Comparison of ENCODE assay signal across 8 cellular contexts in genomic region chr17:50152736-50153135, GRCh38. TPM values are rescaled to one million over a fixed set of nuclear protein-coding genes. Genes with fewer than 3 reads are reported as not detected.
DNase-seq lines count a peak whose midpoint lies in the region; ATAC-seq and TF ChIP-seq lines count a peak whose summit lies in the region.

No MANE protein-coding gene starts in this region.

- H3K27me3 ChIP-seq in BLaER1 treated with 17β-estradiol and CSF1 and Interleukin-3, amounts not matched to agents 10 nM and 100 nM, result no peaks in the 10 kb centered on the region
- H3K27me3 ChIP-seq in trophoblast cell (ENCODE audit: insufficient read depth, low read length), result no peaks in the 10 kb centered on the region

- no peak overlapping the region for H2AFZ ChIP-seq in OCI-LY7 (ENCODE audit: low read length)
- no peak overlapping the region for H2AFZ ChIP-seq in trophoblast cell (ENCODE audit: insufficient read depth, low read length, poor library complexity)

- peak overlapping the region; percentile 14 for H4K12ac ChIP-seq in trophoblast cell (ENCODE audit: low read depth, low read length)

- peak overlapping the region; percentile 23 for H2AK5ac ChIP-seq in trophoblast cell (ENCODE audit: low read length)

- no peak overlapping the region for H2BK120ac ChIP-seq in trophoblast cell (ENCODE audit: insufficient read depth, low read length, poor library complexity)

- H4K91ac ChIP-seq in trophoblast cell (ENCODE audit: low read depth, low read length), result peak overlapping the region; percentile 36

- no peak for TF ChIP-seq CTCF in OCI-LY7 (conservative IDR thresholded peaks at IDR 0.05; ENCODE audit: low read length)

- BruUV-seq in OCI-LY7 (replicated peaks; lab: Mats Ljungman, UMichigan), result no TSS peak

- no peak overlapping the region for H3K23ac ChIP-seq in trophoblast cell (ENCODE audit: low read length)

- no peak overlapping the region for H3K4ac ChIP-seq in trophoblast cell (ENCODE audit: low read depth, low read length)

- peak overlapping the region; percentile 7 to 97 (median 95); a peak in 18 of 22 replicates for H3K27ac ChIP-seq in BLaER1 treated with 17β-estradiol and CSF1 and Interleukin-3, amounts not matched to agents 10 nM and 100 nM
- peak overlapping the region; percentile 87 for H3K27ac ChIP-seq in OCI-LY7 (ENCODE audit: low read depth, low read length, poor library complexity, severe bottlenecking)
- H3K27ac ChIP-seq in epithelial cell of prostate, result peak overlapping the region; percentile 96
- no peak overlapping the region for H3K27ac ChIP-seq in trophoblast cell (ENCODE audit: low read depth, low read length)

- peaks cover 31% of the 10 kb centered on the region for H3K79me2 ChIP-seq in OCI-LY7 (ENCODE audit: insufficient read depth, low read depth, low read length)
- H3K79me2 ChIP-seq in trophoblast cell (ENCODE audit: control insufficient read depth, insufficient read depth, low read length, poor library complexity), result peaks cover 19% of the 10 kb centered on the region

- no peak for ATAC-seq in GM18519 (IDR thresholded peaks at IDR 0.05; ENCODE audit: low FRiP score, unreplicated experiment)
- ATAC-seq in HG03108 (IDR thresholded peaks at IDR 0.05; ENCODE audit: unreplicated experiment), result no peak

- DNase-seq in OCI-LY7 (ENCODE audit: low spot score), result no peak
- no peak for DNase-seq in epithelial cell of prostate (ENCODE audit: low read depth, low spot score)
- no peak for DNase-seq in trophoblast cell
- no peak for DNase-seq in NCI-H82 treated with DMSO at 0.1 percent for 48 hours (lab: John Stamatoyannopoulos, UW; ENCODE audit: unreplicated experiment)
- DNase-seq in inferior parietal cortex (ENCODE audit: extremely low spot score), result no peak

- H3K9me3 ChIP-seq in BLaER1 treated with 17β-estradiol and CSF1 and Interleukin-3, amounts not matched to agents 10 nM and 100 nM (replicated peaks in 1 of 11), result no peaks in the 10 kb centered on the region
- H3K9me3 ChIP-seq in OCI-LY7 (ENCODE audit: low read length) (no peaks in the 10 kb centered on the region), trophoblast cell (ENCODE audit: insufficient read depth, low read depth, low read length) (no peaks in the 10 kb centered on the region)

- H2BK5ac ChIP-seq in trophoblast cell (ENCODE audit: low read depth, low read length, poor library complexity), result no peak overlapping the region

- H4K20me1 ChIP-seq in BLaER1 treated with 17β-estradiol and CSF1 and Interleukin-3, amounts not matched to agents 10 nM and 100 nM, result peaks cover 3 to 27% (median 16%) of the 10 kb centered on the region in 11 experiments; a peak in 19 of 22 replicates
- H4K20me1 ChIP-seq in OCI-LY7 (ENCODE audit: insufficient read depth, low read length), result peaks cover 4% of the 10 kb centered on the region

- H4K8ac ChIP-seq in trophoblast cell (ENCODE audit: low read depth, low read length), result peak overlapping the region; percentile 92

- CTCF ChIA-PET in OCI-LY7 (lab: Charles Lee; ENCODE audit: unreplicated experiment), result interaction anchor here (1.6 kb wide), 1 partner anchor 17 kb away, joined by 5 read pairs; no protein-coding TSS in a partner anchor

- intact Hi-C loops in OCI-LY7 (cut with micrococcal nuclease; ENCODE audit: unreplicated experiment), result loop anchor here (10.0 kb wide), 1 partner anchor 478 kb away; the partner anchor contains the start of gene SPOP

- peak overlapping the region; percentile 59 for H2BK12ac ChIP-seq in trophoblast cell (ENCODE audit: low read length)

- H3K4me1 ChIP-seq in BLaER1 treated with 17β-estradiol and CSF1 and Interleukin-3, amounts not matched to agents 10 nM and 100 nM, result peaks cover 41 to 56% (median 45%) of the 10 kb centered on the region in 10 experiments
- H3K4me1 ChIP-seq in OCI-LY7 (ENCODE audit: insufficient read depth, low read length, poor library complexity, severe bottlenecking) (peaks cover 30% of the 10 kb centered on the region), trophoblast cell (ENCODE audit: control insufficient read depth in 1 of 2, insufficient read depth in 2 of 2, low read length in 2 of 2) (peaks cover 15 to 24% of the 10 kb centered on the region in 2 experiments)

- peak overlapping the region in 5 of 11 experiments; percentile 97 to 99 (median 99); a peak in 5 of 22 replicates for H3K9ac ChIP-seq in BLaER1 treated with 17β-estradiol and CSF1 and Interleukin-3, amounts not matched to agents 10 nM and 100 nM
- no peak overlapping the region for H3K9ac ChIP-seq in trophoblast cell (ENCODE audit: low read length)

- peaks cover 23% of the 10 kb centered on the region for H3K79me1 ChIP-seq in trophoblast cell (ENCODE audit: low read length)

- H3K4me2 ChIP-seq in BLaER1 treated with 17β-estradiol and CSF1 and Interleukin-3, amounts not matched to agents 10 nM and 100 nM, result peak overlapping the region; percentile 81 to 98 (median 96)
- H3K4me2 ChIP-seq in OCI-LY7 (ENCODE audit: low read length) (peak overlapping the region; percentile 98), trophoblast cell (ENCODE audit: low read length) (no peak overlapping the region)

- H3K18ac ChIP-seq in trophoblast cell (ENCODE audit: low read length), result no peak overlapping the region

- no CpG with 5 or more reads among the region's 7 CpGs for WGBS in trophoblast cell (ENCODE audit: extremely low coverage, insufficient coverage, insufficient read length)

- POLR2A ChIA-PET in OCI-LY7 (lab: Charles Lee), result interaction anchor here (2.5 kb wide), 1 partner anchor 9 kb away, joined by 20 read pairs; no protein-coding TSS in a partner anchor

- H3K4me3 ChIP-seq in BLaER1 treated with 17β-estradiol and CSF1 and Interleukin-3, amounts not matched to agents 10 nM and 100 nM, result peak overlapping the region in 4 of 10 experiments; percentile 96 to 100 (median 99); a peak in 3 of 20 replicates
- H3K4me3 ChIP-seq in OCI-LY7 (ENCODE audit: low read depth, low read length, poor library complexity, severe bottlenecking) (peak overlapping the region; percentile 89), trophoblast cell (ENCODE audit: low read depth, low read length) (no peak overlapping the region)

- no peaks in the 10 kb centered on the region for H3K9me2 ChIP-seq in OCI-LY7 (ENCODE audit: insufficient read depth, low read length)

- H3K36me3 ChIP-seq in BLaER1 treated with 17β-estradiol and CSF1 and Interleukin-3, amounts not matched to agents 10 nM and 100 nM, result peaks cover 0 to 14% (median 7%) of the 10 kb centered on the region in 11 experiments; a peak in 13 of 22 replicates
- H3K36me3 ChIP-seq in OCI-LY7 (ENCODE audit: insufficient read depth, low read length) (peaks cover 12% of the 10 kb centered on the region), trophoblast cell (ENCODE audit: control insufficient read depth in 1 of 2, insufficient read depth in 2 of 2, low read length in 2 of 2) (no peaks in the 10 kb centered on the region)

- no peak overlapping the region for H3K14ac ChIP-seq in trophoblast cell (ENCODE audit: low read length)

RNA-seq across cellular contexts. Expression of gene PPP1R9B, which starts 2.3 kb away (rescaled TPM):
- total RNA-seq in OCI-LY7 (2014; rRNA removed; shearing (Covaris generic)), result 45.3 and 73.2 TPM in 2 replicates
- 73.9 and 87.0 TPM in 2 replicates for total RNA-seq in OCI-LY7 (2022)
- polyA plus RNA-seq in trophoblast cell (2013), result 23.2 and 23.4 TPM in 2 replicates

RNA-seq across cellular contexts. Expression of gene SGCA, which starts 13.1 kb away (rescaled TPM):
- 0.57 TPM in 1 of 2 replicates, not detected in the other for total RNA-seq in OCI-LY7 (2014; rRNA removed; shearing (Covaris generic))
- 1.1 TPM in 1 of 2 replicates, not detected in the other for total RNA-seq in OCI-LY7 (2022)
- not detected in 2 replicates for polyA plus RNA-seq in trophoblast cell (2013)

RNA-seq across cellular contexts. Expression of gene SAMD14, which starts 22.8 kb away (rescaled TPM):
- not detected in 2 replicates for total RNA-seq in OCI-LY7 (2014; rRNA removed; shearing (Covaris generic))
- 0.13 and 0.59 TPM in 2 replicates for total RNA-seq in OCI-LY7 (2022)
- polyA plus RNA-seq in trophoblast cell (2013), result 6.9 and 7.4 TPM in 2 replicates

RNA-seq across cellular contexts. Expression of gene COL1A1, which starts 48.7 kb away (rescaled TPM):
- total RNA-seq in OCI-LY7 (2014; rRNA removed; shearing (Covaris generic)), result not detected in 2 replicates
- not detected in 2 replicates for total RNA-seq in OCI-LY7 (2022)
- polyA plus RNA-seq in trophoblast cell (2013), result 548 and 582 TPM in 2 replicates

RNA-seq across cellular contexts. Expression of gene PDK2, which starts 57.6 kb away (rescaled TPM):
- total RNA-seq in OCI-LY7 (2014; rRNA removed; shearing (Covaris generic)), result 10.4 and 21.8 TPM in 2 replicates
- 27.7 and 30.1 TPM in 2 replicates for total RNA-seq in OCI-LY7 (2022)
- polyA plus RNA-seq in trophoblast cell (2013), result 16.1 and 16.2 TPM in 2 replicates
